8 cellular contexts compared by ENCODE assay signal in the genomic region with DNA sequence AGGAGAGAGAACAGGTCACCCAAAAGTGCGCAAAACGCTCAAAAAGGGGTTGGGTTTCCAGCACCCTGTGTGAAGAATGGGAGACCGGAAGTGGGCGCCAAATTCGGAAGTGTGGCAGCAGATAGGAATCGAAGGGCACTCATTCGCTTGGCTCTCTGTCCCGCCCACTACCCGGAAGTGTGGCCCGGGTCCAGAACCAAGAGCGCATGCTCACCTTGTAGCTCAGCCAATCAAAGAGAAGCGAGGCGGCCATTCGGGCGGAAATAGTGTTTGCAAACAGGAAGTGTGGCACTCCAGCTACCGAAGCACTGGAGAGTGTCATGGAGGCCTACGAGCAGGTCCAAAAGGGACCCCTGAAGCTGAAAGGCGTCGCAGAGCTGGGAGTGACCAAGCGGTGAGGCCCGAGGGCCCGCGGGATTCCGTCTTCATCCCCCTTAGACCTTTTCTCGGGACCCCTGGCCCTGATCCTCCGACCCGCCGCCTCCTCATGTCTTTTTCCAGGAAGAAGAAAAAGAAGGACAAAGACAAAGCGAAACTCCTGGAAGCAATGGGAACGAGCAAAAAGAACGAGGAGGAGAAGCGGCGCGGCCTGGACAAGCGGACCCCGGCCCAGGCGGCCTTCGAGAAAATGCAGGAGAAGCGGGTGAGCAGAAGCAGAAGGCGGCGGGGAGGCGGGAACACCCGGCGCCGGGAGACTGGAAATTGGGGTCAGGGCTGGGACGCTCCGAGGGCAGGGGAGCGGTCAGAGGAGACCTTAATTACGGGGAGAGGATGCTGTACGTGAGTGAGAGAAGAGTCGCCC. TPM values are rescaled to one million over a fixed set of nuclear protein-coding genes. Genes with fewer than 3 reads are reported as not detected.
DNase-seq lines count a peak whose midpoint lies in the region; ATAC-seq and TF ChIP-seq lines count a peak whose summit lies in the region.

Gene FAM32A (plus strand): TSS at position 288 of the 802 bp plus-strand sequence. CDS start 33 bp downstream, at position 321.

- peak; percentile 96 to 100 (median 99) for DNase-seq in CD8-positive, alpha-beta memory T cell
- DNase-seq in HS-27A (ENCODE audit: low read depth) (peak; percentile 96), NK-92 (lab: John Stamatoyannopoulos, UW; ENCODE audit: unreplicated experiment) (peak; percentile 95), lower lobe of right lung (peak; percentile 98)
- DNase-seq in activated CD8-positive, alpha-beta memory T cell treated with anti-CD3 and anti-CD28 coated beads for 1 hour (ENCODE audit: extremely low read depth in 1 of 2, low read depth in 1 of 2), result peak; percentile 95 to 97
- peak; percentile 98 for DNase-seq in effector CD4-positive, alpha-beta T cell
- peak; percentile 97 to 99 (median 99) for DNase-seq in stimulated activated CD4-positive, alpha-beta T cell treated with anti-CD3 and anti-CD28 coated beads, TNF-alpha, amount 100 ng/mL, for 24 hours (ENCODE audit: low read depth in 3 of 3)

- CTCF ChIA-PET in CD8-positive, alpha-beta memory T cell (lab: Charles Lee), result interaction anchor here (0.6 to 3.4 kb wide), 16 partner anchors 11 to 233 kb away, joined by 3 to 26 read pairs (median 4); partner anchors contain the start of genes AP1M1, RAB8A and TPM4

- peak within 1 kb of the TSS; percentile 74 for H3K27ac ChIP-seq in CD8-positive, alpha-beta memory T cell (ENCODE audit: low read depth, low read length)
- peak within 1 kb of the TSS; percentile 90 for H3K27ac ChIP-seq in lower lobe of right lung

- H3K9me3 Mint-ChIP-seq in CD8-positive, alpha-beta memory T cell, result no peaks in the 10 kb centered on the region

- TF ChIP-seq CTCF in lower lobe of right lung (IDR thresholded peaks at IDR 0.05), result peak; percentile 36

- H3K27ac Mint-ChIP-seq in CD8-positive, alpha-beta memory T cell, result peak within 1 kb of the TSS; percentile 80 to 98 (median 96)

- H3K4me3 Mint-ChIP-seq in CD8-positive, alpha-beta memory T cell, result peak within 1 kb of the TSS; percentile 95 to 100 (median 98)

- POLR2A ChIA-PET in CD8-positive, alpha-beta memory T cell (lab: Charles Lee), result interaction anchor here (0.6 to 1.8 kb wide), 13 partner anchors 9 to 348 kb away, joined by 3 to 27 read pairs (median 5); partner anchors contain the start of genes AP1M1, KLF2 and RAB8A

- ATAC-seq in GM19467 (IDR thresholded peaks at IDR 0.05; ENCODE audit: unreplicated experiment) (peak; percentile 87), lower lobe of right lung (peak; percentile 98)

- H3K27me3 ChIP-seq in CD8-positive, alpha-beta memory T cell (ENCODE audit: insufficient read depth, low read length, poor library complexity, severe bottlenecking), result no peaks in the 10 kb centered on the region
- no peaks in the 10 kb centered on the region for H3K27me3 ChIP-seq in lower lobe of right lung (ENCODE audit: low read depth)

- intact Hi-C loops in lower lobe of right lung (cut with DNase I), result loop anchor here (10.0 kb wide), 1 partner anchor 141 kb away; no protein-coding TSS in a partner anchor

- H3K4me1 ChIP-seq in CD8-positive, alpha-beta memory T cell (ENCODE audit: insufficient read depth, low read length), result peaks cover 24% of the 10 kb centered on the region
- H3K4me1 ChIP-seq in lower lobe of right lung, result peaks cover 22% of the 10 kb centered on the region

- no peaks in the 10 kb centered on the region for H3K9me3 ChIP-seq in CD8-positive, alpha-beta memory T cell (ENCODE audit: low read length)
- no peaks in the 10 kb centered on the region for H3K9me3 ChIP-seq in lower lobe of right lung

- H3K4me3 ChIP-seq in CD8-positive, alpha-beta memory T cell (ENCODE audit: low read length), result peak within 1 kb of the TSS; percentile 96
- peak within 1 kb of the TSS; percentile 93 for H3K4me3 ChIP-seq in lower lobe of right lung

- peaks cover 0 to 2% of the 10 kb centered on the region in 2 donors for H3K27me3 Mint-ChIP-seq in CD8-positive, alpha-beta memory T cell

- H3K36me3 ChIP-seq in CD8-positive, alpha-beta memory T cell (ENCODE audit: insufficient read depth, low read length), result peaks cover 18% of the 10 kb centered on the region
- peaks cover 36% of the 10 kb centered on the region for H3K36me3 ChIP-seq in lower lobe of right lung

- H3K4me1 Mint-ChIP-seq in CD8-positive, alpha-beta memory T cell, result peaks cover 30 to 51% (median 37%) of the 10 kb centered on the region in 3 donors

- peaks cover 0 to 35% (median 3%) of the 10 kb centered on the region in 3 donors for H3K36me3 Mint-ChIP-seq in CD8-positive, alpha-beta memory T cell

RNA-seq across cellular contexts. Expression of gene FAM32A, which starts in this region (rescaled TPM):
- 10 to 100 TPM; 62.4 to 68.3 TPM for total RNA-seq in CD8-positive, alpha-beta memory T cell
- polyA plus RNA-seq in CD8-positive, alpha-beta memory T cell, result 127 TPM
- 59.9 TPM for total RNA-seq in lower lobe of right lung

Comparison
In these comparisons a context has a peak if more than half of its experiments do, and no peak if none do; other contexts are left out.
1. Peak in every context shown above with its lines: DNase-seq, ATAC-seq, H3K4me3 ChIP-seq and H3K27ac ChIP-seq.